ENCODE assay signal across 14 cellular contexts in the genomic region with DNA sequence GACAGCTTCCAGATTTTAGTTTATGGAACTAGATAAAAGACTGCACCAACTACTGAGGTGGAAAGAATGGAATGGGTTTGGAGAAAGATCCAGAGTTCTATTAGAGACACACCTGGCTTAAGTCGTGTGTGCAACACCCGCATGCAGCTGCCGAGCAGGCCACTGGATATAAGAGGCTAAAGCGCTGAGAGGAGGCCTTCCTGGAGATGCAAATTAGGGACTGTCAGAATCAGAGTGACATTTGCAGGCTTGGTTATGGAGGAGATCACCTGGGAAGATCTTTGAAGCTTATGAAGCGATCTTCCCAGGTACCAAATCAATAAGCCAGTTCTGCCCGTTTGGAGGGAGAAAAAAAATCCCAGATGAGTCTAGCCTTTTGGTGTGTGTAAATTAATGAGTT. TPM values are rescaled to one million over a fixed set of nuclear protein-coding genes. Genes with fewer than 3 reads are reported as not detected.
DNase-seq lines count a peak whose midpoint lies in the region; ATAC-seq, FAIRE-seq and TF ChIP-seq lines count a peak whose summit lies in the region.
"Had no signal": no experiment of that assay in that cellular context is flagged by ENCODE, and none has a peak within 500 bp of the region (broad histone marks: within the 10 kb centered on the region; RNA-seq: fewer than 3 reads in every experiment).

No MANE protein-coding gene starts in this region.

- H3K27me3 Mint-ChIP-seq in T-cell, result peaks cover 36 to 38% of the 10 kb centered on the region in 2 donors

- POLR2A ChIA-PET in T-cell (lab: Charles Lee), result no interaction called here

- H3K4me1 Mint-ChIP-seq in T-cell, result no peaks in the 10 kb centered on the region

- in situ Hi-C loops in GM13976 (cut with MboI; ENCODE audit: low sequenced_read_pairs, unreplicated experiment), result no loop called here

- no peak overlapping the region for H3K4me3 Mint-ChIP-seq in T-cell
- H3K4me3 Mint-ChIP-seq: activated CD4-positive, alpha-beta memory T cell treated with anti-CD3 and anti-CD28 coated beads for 36 hours; activated T-helper 1 cell treated with anti-CD3 and anti-CD28 coated beads, Interleukin-12 subunit alpha, Interleukin-12 subunit beta, Interleukin-2, Interleukin-4 antibody, amounts not matched to agents 30 ng/mL and 10 ng/mL and 1 ng/mL, durations not matched to agents 14 hours and 24 hours and 36 hours had no signal

- DNase-seq in GM13976 (ENCODE audit: low spot score) (peak; percentile 52), urothelium cell line (ENCODE audit: low spot score) (no peak), T-cell (no peak), AML-193 (lab: John Stamatoyannopoulos, UW) (no peak)
- no peak for DNase-seq in activated effector memory CD4-positive, alpha-beta T cell treated with anti-CD3 and anti-CD28 coated beads, Interleukin-2, amount 50 U/mL, for 16 hours
- DNase-seq: activated CD4-positive, alpha-beta memory T cell treated with anti-CD3 and anti-CD28 coated beads for 36 hours; NCI-H2171 treated with DMSO at 0.1 percent for 48 hours; pancreas; SJCRH30 had no signal

- CTCF ChIA-PET in T-cell (lab: Charles Lee), result no interaction called here

- TF ChIP-seq CTCF in GM13976 (IDR thresholded peaks at IDR 0.05; ENCODE audit: borderline replicate concordance, control extremely low read depth, extremely low read depth, insufficient read depth, missing control alignments), result no peak

- no peaks in the 10 kb centered on the region for H3K36me3 Mint-ChIP-seq in T-cell
- H3K36me3 Mint-ChIP-seq: activated CD4-positive, alpha-beta memory T cell treated with anti-CD3 and anti-CD28 coated beads for 36 hours had no signal

- ATAC-seq in GM19395 (IDR thresholded peaks at IDR 0.05; ENCODE audit: unreplicated experiment) (peak; percentile 76), HG02623 (IDR thresholded peaks at IDR 0.05; ENCODE audit: unreplicated experiment) (peak; percentile 45), HG03442 (IDR thresholded peaks at IDR 0.05; ENCODE audit: unreplicated experiment) (peak; percentile 65), T-cell (replicated peaks in 1 of 4) (no peak)
- ATAC-seq: pancreas had no signal

- FAIRE-seq in urothelium cell line (lab: Jason Lieb, UNC), result no peak
- FAIRE-seq: keratinocyte, pancreas had no signal

- H3K27ac Mint-ChIP-seq in T-cell, result no peak overlapping the region
- H3K27ac Mint-ChIP-seq: activated CD4-positive, alpha-beta memory T cell treated with anti-CD3 and anti-CD28 coated beads for 36 hours; activated T-helper 1 cell treated with anti-CD3 and anti-CD28 coated beads, Interleukin-12 subunit alpha, Interleukin-12 subunit beta, Interleukin-2, Interleukin-4 antibody, amounts not matched to agents 30 ng/mL and 10 ng/mL and 1 ng/mL, durations not matched to agents 14 hours and 24 hours and 36 hours had no signal

- H3K9me3 Mint-ChIP-seq in T-cell, result no peaks in the 10 kb centered on the region
- H3K9me3 Mint-ChIP-seq: activated CD4-positive, alpha-beta memory T cell treated with anti-CD3 and anti-CD28 coated beads for 36 hours; activated T-helper 1 cell treated with anti-CD3 and anti-CD28 coated beads, Interleukin-12 subunit alpha, Interleukin-12 subunit beta, Interleukin-2, Interleukin-4 antibody, amounts not matched to agents 30 ng/mL and 10 ng/mL and 1 ng/mL, durations not matched to agents 14 hours and 24 hours and 36 hours had no signal

RNA-seq across cellular contexts. Expression of a gene that starts 30.4 kb away (rescaled TPM):
- 1 to 10 TPM; 1.8 to 6.6 (median 2.5) TPM for total RNA-seq in T-cell

Comparison
In these comparisons a context has a peak if more than half of its experiments do, and no peak if none do; other contexts are left out.
1. ATAC-seq: peak in GM19395 (single experiment), HG02623 (single experiment) and HG03442 (single experiment); none in T-cell (0 of 4).